Comparison of ENCODE assay signal across 10 cellular contexts in genomic region chr9:124122813-124123462, GRCh38.
DNase-seq lines count a peak whose midpoint lies in the region; ATAC-seq and TF ChIP-seq lines count a peak whose summit lies in the region.
"Had no signal": no experiment of that assay in that cellular context is flagged by ENCODE, and none has a peak within 500 bp of the region (broad histone marks: within the 10 kb centered on the region; RNA-seq: fewer than 3 reads in every experiment).

No MANE protein-coding gene starts in this region.

- DNase-seq in AG20443 (ENCODE audit: low spot score) (peak; percentile 73), GM19240 (ENCODE audit: insufficient read length, low spot score) (peak; percentile 37), iPS-NIHi11 (ENCODE audit: low spot score) (peak; percentile 37), hypothalamus (lab: John Stamatoyannopoulos, UW) (no peak), NCI-H748 (lab: John Stamatoyannopoulos, UW; ENCODE audit: unreplicated experiment) (no peak)
- DNase-seq: NCI-H1048; stimulated activated CD4-positive, alpha-beta T cell treated with anti-CD3 and anti-CD28 coated beads, Interleukin-4, amount 100 ng/mL, for 24 hours had no signal

- peak; percentile 75 for ATAC-seq in SK-N-SH treated with all-trans-retinoic acid at 6 μM for 48 hours
- ATAC-seq in GM19467 (IDR thresholded peaks at IDR 0.05; ENCODE audit: unreplicated experiment): no peak
- no peak for ATAC-seq in HG02938 (IDR thresholded peaks at IDR 0.05; ENCODE audit: unreplicated experiment)

TF ChIP-seq in SK-N-SH treated with all-trans-retinoic acid at 6 μM for 48 hours, 23 proteins besides CTCF, POLR2A, EP300 and RAD21:
- no peak for TF ChIP-seq BACH2 (CRISPR knock-in tag; IDR thresholded peaks at IDR 0.05; ENCODE audit: borderline replicate concordance)
- TF ChIP-seq PPARA (CRISPR knock-in tag; IDR thresholded peaks at IDR 0.05; ENCODE audit: borderline replicate concordance): no peak
- TF ChIP-seq GLIS3 (CRISPR knock-in tag; IDR thresholded peaks at IDR 0.05): no peak
- TF ChIP-seq SNAI2 (CRISPR knock-in tag; IDR thresholded peaks at IDR 0.05): no peak
- no peak for TF ChIP-seq ESRRG (CRISPR knock-in tag; IDR thresholded peaks at IDR 0.05)
- TF ChIP-seq ZFP30 (CRISPR knock-in tag; IDR thresholded peaks at IDR 0.05): no peak
- no peak for TF ChIP-seq ARNTL (CRISPR knock-in tag; IDR thresholded peaks at IDR 0.05; ENCODE audit: borderline replicate concordance, low read depth)
- no peak for TF ChIP-seq ZFP3 (CRISPR knock-in tag; IDR thresholded peaks at IDR 0.05)
- TF ChIP-seq OSR1 (CRISPR knock-in tag; IDR thresholded peaks at IDR 0.05): no peak
- no peak for TF ChIP-seq ZNF70 (CRISPR knock-in tag; IDR thresholded peaks at IDR 0.05)
- no peak for TF ChIP-seq ZC3H10 (CRISPR knock-in tag; IDR thresholded peaks at IDR 0.05)
- TF ChIP-seq TOX (CRISPR knock-in tag; IDR thresholded peaks at IDR 0.05; ENCODE audit: borderline replicate concordance): no peak
- no peak for TF ChIP-seq TSHZ2 (CRISPR knock-in tag; IDR thresholded peaks at IDR 0.05)
- no peak for TF ChIP-seq CSDC2 (CRISPR knock-in tag; IDR thresholded peaks at IDR 0.05)

Comparison
In these comparisons a context has a peak if more than half of its experiments do, and no peak if none do; other contexts are left out.
1. DNase-seq: peak in AG20443 (single experiment), GM19240 (single experiment) and iPS-NIHi11 (single experiment); none in hypothalamus (0 of 51) and NCI-H748 (single experiment).